ENCODE assay signal across 11 cellular contexts in genomic region chr2:181805228-181806038, GRCh38.
A peak's percentile ranks its signal among the peaks of the same experiment; 100 is the strongest.
DNase-seq lines count a peak whose midpoint lies in the region; ATAC-seq and TF ChIP-seq lines count a peak whose summit lies in the region.
"Had no signal": no experiment of that assay in that cellular context is flagged by ENCODE, and none has a peak within 500 bp of the region (broad histone marks: within the 10 kb centered on the region; RNA-seq: fewer than 3 reads in every experiment).

No MANE protein-coding gene starts in this region.

- peaks cover 19% of the 10 kb centered on the region for H3K27me3 Mint-ChIP-seq in T-helper 17 cell

- peaks cover 0 to 11% of the 10 kb centered on the region in 2 donors for H3K4me1 ChIP-seq in ascending aorta
- H3K4me1 ChIP-seq in mesodermal cell (ENCODE audit: control insufficient read depth, insufficient read depth, low read length, poor library complexity, severe bottlenecking) = peaks cover 28% of the 10 kb centered on the region

- H3K9me3 ChIP-seq in ascending aorta (no peaks in the 10 kb centered on the region), mesodermal cell (ENCODE audit: control insufficient read depth, low read length) (no peaks in the 10 kb centered on the region), T-helper 17 cell (ENCODE audit: control insufficient read depth, low read length, poor library complexity, severe bottlenecking) (no peaks in the 10 kb centered on the region)
- H3K9me3 ChIP-seq: thyroid gland had no signal

- H3K4me1 Mint-ChIP-seq in T-helper 17 cell = no peaks in the 10 kb centered on the region

- WGBS in mesodermal cell (ENCODE audit: insufficient coverage in 2 of 2), 2 experiments = 95% methylated on average over 2 of the region's 3 CpGs; no CpG with 5 or more reads in 1 of the 2 experiments

- DNase-seq in Ammon's horn (ENCODE audit: low spot score) = peak; percentile 24
- DNase-seq in HT1080 (ENCODE audit: low read depth) = peak; percentile 68
- DNase-seq in ascending aorta (ENCODE audit: low spot score in 2 of 2) = no peak
- no peak for DNase-seq in DMS114 treated with DMSO at 0.1 percent for 48 hours (lab: John Stamatoyannopoulos, UW; ENCODE audit: unreplicated experiment)
- DNase-seq in T-helper 17 cell = no peak
- DNase-seq in activated naive CD4-positive, alpha-beta T cell (lab: John Stamatoyannopoulos, UW) = no peak
- DNase-seq: activated CD4-positive, alpha-beta memory T cell treated with anti-CD3 and anti-CD28 coated beads, Interleukin-2, amount 10 ng/mL, durations not matched to agents 7 days and 5 days; NCI-H526 treated with DMSO at 0.1 percent for 48 hours; thyroid gland had no signal

- H3K4me3 Mint-ChIP-seq in T-helper 17 cell = no peak overlapping the region
- H3K4me3 Mint-ChIP-seq: activated CD4-positive, alpha-beta memory T cell treated with anti-CD3 and anti-CD28 coated beads, Interleukin-2, amount 10 ng/mL, durations not matched to agents 7 days and 5 days had no signal

- TF ChIP-seq CTCF in ascending aorta (IDR thresholded peaks at IDR 0.05) = no peak

- H3K4me3 ChIP-seq in ascending aorta = peak overlapping the region in 1 of 2 donors; percentile 22
- no peak overlapping the region for H3K4me3 ChIP-seq in mesodermal cell (ENCODE audit: extremely low read depth, insufficient read depth, low read length, poor library complexity, severe bottlenecking)
- H3K4me3 ChIP-seq: thyroid gland had no signal

- no peaks in the 10 kb centered on the region for H3K36me3 Mint-ChIP-seq in T-helper 17 cell (ENCODE audit: low read depth)

- peak overlapping the region; percentile 67 to 78 for H3K27ac ChIP-seq in ascending aorta
- H3K27ac ChIP-seq in mesodermal cell (ENCODE audit: low read depth, low read length, severe bottlenecking) = peak overlapping the region; percentile 69
- H3K27ac ChIP-seq: thyroid gland had no signal

- ATAC-seq in T-helper 17 cell (no peak), GM21447 (IDR thresholded peaks at IDR 0.05; ENCODE audit: unreplicated experiment) (no peak)

- H3K36me3 ChIP-seq in ascending aorta (no peaks in the 10 kb centered on the region), mesodermal cell (ENCODE audit: control insufficient read depth, insufficient read depth, low read length) (no peaks in the 10 kb centered on the region)
- H3K36me3 ChIP-seq: thyroid gland had no signal

- intact Hi-C loops in ascending aorta (cut with DNase I) = no loop called here

- H3K27ac Mint-ChIP-seq in T-helper 17 cell = no peak overlapping the region
- H3K27ac Mint-ChIP-seq: activated CD4-positive, alpha-beta memory T cell treated with anti-CD3 and anti-CD28 coated beads, Interleukin-2, amount 10 ng/mL, durations not matched to agents 7 days and 5 days had no signal

- H3K27me3 ChIP-seq in ascending aorta = no peaks in the 10 kb centered on the region
- H3K27me3 ChIP-seq: thyroid gland had no signal

Comparison
In these comparisons a context has a peak if more than half of its experiments do, and no peak if none do; other contexts are left out.
1. DNase-seq: peak in Ammon's horn (single experiment) and HT1080 (single experiment); none in ascending aorta (0 of 2), DMS114 treated with DMSO at 0.1 percent for 48 hours (single experiment), T-helper 17 cell (0 of 3) and activated naive CD4-positive, alpha-beta T cell (0 of 4).